In genomic region chr3:149160754-149161289, GRCh38 we compare ENCODE assay signal across 14 cellular contexts. TPM values are rescaled to one million over a fixed set of nuclear protein-coding genes. Genes with fewer than 3 reads are reported as not detected.
DNase-seq lines count a peak whose midpoint lies in the region; ATAC-seq, FAIRE-seq and TF ChIP-seq lines count a peak whose summit lies in the region.
"Had no signal": no experiment of that assay in that cellular context is flagged by ENCODE, and none has a peak within 500 bp of the region (broad histone marks: within the 10 kb centered on the region; RNA-seq: fewer than 3 reads in every experiment).

No MANE protein-coding gene starts in this region.

- intact Hi-C loops in ovary (cut with DNase I), result no loop called here

- H3K9me3 ChIP-seq in A549 (no peaks in the 10 kb centered on the region), adipocyte (ENCODE audit: control insufficient read depth, low read length) (no peaks in the 10 kb centered on the region), ovary (no peaks in the 10 kb centered on the region)
- H3K9me3 ChIP-seq: BLaER1 treated with 17β-estradiol and CSF1 and Interleukin-3, amounts not matched to agents 10 nM and 100 nM had no signal

- ATAC-seq in A549 (no peak), memory B cell (ENCODE audit: low read depth) (no peak), HG03095 (IDR thresholded peaks at IDR 0.05; ENCODE audit: unreplicated experiment) (no peak)

- CTCF ChIA-PET in A549 (lab: Yijun Ruan, JAX), result interaction anchor here (0.6 to 1.4 kb wide), 5 partner anchors 10 to 664 kb away, joined by 3 to 6 read pairs (median 3); no protein-coding TSS in a partner anchor

- peaks cover 85% of the 10 kb centered on the region for H3K36me3 ChIP-seq in adipocyte (ENCODE audit: control insufficient read depth, insufficient read depth, low read length, severe bottlenecking)
- H3K36me3 ChIP-seq in ovary, result no peaks in the 10 kb centered on the region

- peak overlapping the region; percentile 17 for H3K27ac Mint-ChIP-seq in memory B cell
- H3K27ac Mint-ChIP-seq: CD4-positive, CD25-positive, alpha-beta regulatory T cell had no signal

- H3K4me1 ChIP-seq in A549 (no peaks in the 10 kb centered on the region), adipocyte (ENCODE audit: control insufficient read depth, insufficient read depth, low read length) (no peaks in the 10 kb centered on the region), ovary (ENCODE audit: insufficient read depth) (no peaks in the 10 kb centered on the region)

- TF ChIP-seq POLR2A in A549 (IDR thresholded peaks at IDR 0.05; ENCODE audit: low read length) (no peak), ovary (IDR thresholded peaks at IDR 0.05) (no peak)

- peaks cover 2% of the 10 kb centered on the region for H3K4me1 Mint-ChIP-seq in memory B cell

- H3K4me2 ChIP-seq in A549, result no peak overlapping the region
- H3K4me2 ChIP-seq: BLaER1 treated with 17β-estradiol and CSF1 and Interleukin-3, amounts not matched to agents 10 nM and 100 nM had no signal

- H3K27me3 ChIP-seq in adipocyte (replicated peaks; ENCODE audit: control insufficient read depth, insufficient read depth, low read length) (no peaks in the 10 kb centered on the region), ovary (no peaks in the 10 kb centered on the region)
- H3K27me3 ChIP-seq: BLaER1 treated with 17β-estradiol and CSF1 and Interleukin-3, amounts not matched to agents 10 nM and 100 nM had no signal

- H3K4me3 Mint-ChIP-seq in memory B cell, result no peak overlapping the region
- H3K4me3 Mint-ChIP-seq: CD4-positive, CD25-positive, alpha-beta regulatory T cell had no signal

- peaks cover 36% of the 10 kb centered on the region for H3K36me3 Mint-ChIP-seq in memory B cell

- POLR2A ChIA-PET in A549 (lab: Yijun Ruan, JAX), result no interaction called here

- H3K9ac ChIP-seq in adipocyte (ENCODE audit: low read length), result no peak overlapping the region
- H3K9ac ChIP-seq: BLaER1 treated with 17β-estradiol and CSF1 and Interleukin-3, amounts not matched to agents 10 nM and 100 nM had no signal

- DNase-seq in A549 (ENCODE audit: low read depth in 1 of 2, low spot score in 1 of 2), result no peak
- peak; percentile 7 for DNase-seq in adipocyte (ENCODE audit: low read depth)
- peak; percentile 11 for DNase-seq in fibroblast of peridontal ligament (ENCODE audit: extremely low read depth)
- DNase-seq in memory B cell (ENCODE audit: low spot score in 2 of 2), result no peak
- no peak for DNase-seq in putamen (ENCODE audit: low spot score)
- DNase-seq in ovary, result no peak
- DNase-seq: AML-193; CD4-positive, CD25-positive, alpha-beta regulatory T cell; DMS53; GF-D8; H7 had no signal

- TF ChIP-seq EP300 in A549 (IDR thresholded peaks at IDR 0.05) (no peak), ovary (IDR thresholded peaks at IDR 0.05) (no peak)

- TF ChIP-seq CTCF in A549 (IDR thresholded peaks at IDR 0.05) (no peak), ovary (IDR thresholded peaks at IDR 0.05) (no peak)

- H3K27ac ChIP-seq in A549 (no peak overlapping the region), ovary (no peak overlapping the region)
- H3K27ac ChIP-seq: 22Rv1; BLaER1 treated with 17β-estradiol and CSF1 and Interleukin-3, amounts not matched to agents 10 nM and 100 nM had no signal

- 94% methylated on average over 4 of the region's 4 CpGs for WGBS in A549 (ENCODE audit: missing lambda C conversion rate)
- WGBS in ovary, 3 donors, result 80 to 89% (median 85%) methylated on average over 4 of the region's 4 CpGs

- H3K4me3 ChIP-seq in A549 (no peak overlapping the region), adipocyte (ENCODE audit: low read length) (no peak overlapping the region), ovary (no peak overlapping the region)
- H3K4me3 ChIP-seq: BLaER1 treated with 17β-estradiol and CSF1 and Interleukin-3, amounts not matched to agents 10 nM and 100 nM had no signal

- no peaks in the 10 kb centered on the region for H3K27me3 Mint-ChIP-seq in memory B cell
- H3K27me3 Mint-ChIP-seq: CD4-positive, CD25-positive, alpha-beta regulatory T cell had no signal

- TF ChIP-seq RAD21 in A549 (conservative IDR thresholded peaks at IDR 0.05 in 1 of 2, IDR thresholded peaks at IDR 0.05 in 1 of 2), result no peak

- H3K9me3 Mint-ChIP-seq in memory B cell, result no peaks in the 10 kb centered on the region
- H3K9me3 Mint-ChIP-seq: CD4-positive, CD25-positive, alpha-beta regulatory T cell had no signal

- FAIRE-seq in A549 (lab: Jason Lieb, UNC), result no peak

TF ChIP-seq in A549, 52 proteins besides CTCF, POLR2A, EP300 and RAD21:
- TF ChIP-seq, protein P1, sequence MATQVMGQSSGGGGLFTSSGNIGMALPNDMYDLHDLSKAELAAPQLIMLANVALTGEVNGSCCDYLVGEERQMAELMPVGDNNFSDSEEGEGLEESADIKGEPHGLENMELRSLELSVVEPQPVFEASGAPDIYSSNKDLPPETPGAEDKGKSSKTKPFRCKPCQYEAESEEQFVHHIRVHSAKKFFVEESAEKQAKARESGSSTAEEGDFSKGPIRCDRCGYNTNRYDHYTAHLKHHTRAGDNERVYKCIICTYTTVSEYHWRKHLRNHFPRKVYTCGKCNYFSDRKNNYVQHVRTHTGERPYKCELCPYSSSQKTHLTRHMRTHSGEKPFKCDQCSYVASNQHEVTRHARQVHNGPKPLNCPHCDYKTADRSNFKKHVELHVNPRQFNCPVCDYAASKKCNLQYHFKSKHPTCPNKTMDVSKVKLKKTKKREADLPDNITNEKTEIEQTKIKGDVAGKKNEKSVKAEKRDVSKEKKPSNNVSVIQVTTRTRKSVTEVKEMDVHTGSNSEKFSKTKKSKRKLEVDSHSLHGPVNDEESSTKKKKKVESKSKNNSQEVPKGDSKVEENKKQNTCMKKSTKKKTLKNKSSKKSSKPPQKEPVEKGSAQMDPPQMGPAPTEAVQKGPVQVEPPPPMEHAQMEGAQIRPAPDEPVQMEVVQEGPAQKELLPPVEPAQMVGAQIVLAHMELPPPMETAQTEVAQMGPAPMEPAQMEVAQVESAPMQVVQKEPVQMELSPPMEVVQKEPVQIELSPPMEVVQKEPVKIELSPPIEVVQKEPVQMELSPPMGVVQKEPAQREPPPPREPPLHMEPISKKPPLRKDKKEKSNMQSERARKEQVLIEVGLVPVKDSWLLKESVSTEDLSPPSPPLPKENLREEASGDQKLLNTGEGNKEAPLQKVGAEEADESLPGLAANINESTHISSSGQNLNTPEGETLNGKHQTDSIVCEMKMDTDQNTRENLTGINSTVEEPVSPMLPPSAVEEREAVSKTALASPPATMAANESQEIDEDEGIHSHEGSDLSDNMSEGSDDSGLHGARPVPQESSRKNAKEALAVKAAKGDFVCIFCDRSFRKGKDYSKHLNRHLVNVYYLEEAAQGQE (IDR thresholded peaks at IDR 0.05), result no peak
- TF ChIP-seq GATA3 (IDR thresholded peaks at IDR 0.05; ENCODE audit: borderline replicate concordance) (no peak), FOSB (CRISPR knock-in tag; IDR thresholded peaks at IDR 0.05) (no peak), JUN (IDR thresholded peaks at IDR 0.05) (no peak), ZFP36 (IDR thresholded peaks at IDR 0.05; ENCODE audit: borderline replicate concordance, partially characterized antibody) (peak; percentile 9)

RNA-seq across cellular contexts. Expression of gene HPS3, which starts 31.4 kb away (rescaled TPM):
- polyA plus RNA-seq in A549 (2011; rRNA removed), result 48.0 and 48.8 TPM in 2 replicates
- 17.8 and 24.3 TPM in 2 replicates for polyA plus RNA-seq in A549 (2012; cell fraction: cytosol; rRNA removed)
- 8.7 and 9.5 TPM in 2 replicates for polyA plus RNA-seq in A549 (2012; cell fraction: nucleus; rRNA removed)
- polyA plus RNA-seq in A549 (2017; fragmentation: RNase III; extraction: RNeasy Plus Mini Kit Qiagen cat#74134 plus additional on column Dnase treatment), result 25.5 to 28.4 TPM (median 26.1 TPM) in 3 replicates
- polyA minus RNA-seq in A549 (2011; rRNA and poly(A)+ RNA removed), result 20.2 and 23.3 TPM in 2 replicates
- total RNA-seq in ovary, result 10 to 100 TPM; 15.7 to 25.2 (median 17.9) TPM
- 10 to 100 TPM; 11.4 to 16.7 TPM for polyA plus RNA-seq in ovary

Comparison
In these comparisons a context has a peak if more than half of its experiments do, and no peak if none do; other contexts are left out.
1. DNase-seq: peak in adipocyte (single experiment) and fibroblast of peridontal ligament (single experiment); none in A549 (0 of 2), memory B cell (0 of 2), putamen (single experiment) and ovary (0 of 5).